In genomic region chr4:10747186-10747585, GRCh38 we compare ENCODE assay signal across 15 cellular contexts.
DNase-seq lines count a peak whose midpoint lies in the region; ATAC-seq, FAIRE-seq and TF ChIP-seq lines count a peak whose summit lies in the region.
"Had no signal": no experiment of that assay in that cellular context is flagged by ENCODE, and none has a peak within 500 bp of the region (broad histone marks: within the 10 kb centered on the region; RNA-seq: fewer than 3 reads in every experiment).

No MANE protein-coding gene starts in this region.

- peak; percentile 23 for DNase-seq in GM10248 (ENCODE audit: extremely low spot score)
- no peak for DNase-seq in central memory CD4-positive, alpha-beta T cell
- DNase-seq in endodermal cell: no peak
- DNase-seq in RCC 7860 (ENCODE audit: low spot score): no peak
- no peak for DNase-seq in activated CD4-positive, alpha-beta T cell treated with anti-CD3 and anti-CD28 coated beads, Interleukin-2, amount 10 ng/mL, durations not matched to agents 7 days and 5 days
- DNase-seq: activated CD4-positive, alpha-beta memory T cell treated with anti-CD3 and anti-CD28 coated beads, Interleukin-2, amount 10 ng/mL, durations not matched to agents 7 days and 5 days; activated naive CD8-positive, alpha-beta T cell treated with anti-CD3 and anti-CD28 coated beads, Interleukin-2, amount 10 ng/mL, durations not matched to agents 7 days and 5 days; DND-41; NCI-H1417; stimulated activated CD4-positive, alpha-beta T cell treated with anti-CD3 and anti-CD28 coated beads, Interleukin-2, amount 100 ng/mL, for 24 hours; T-cell had no signal

- CTCF ChIA-PET in GM10248 (lab: Yijun Ruan, JAX): interaction anchor here (0.6 to 2.8 kb wide), 3 partner anchors 11 to 15 kb away, joined by 3 to 14 read pairs (median 3); no protein-coding TSS in a partner anchor
- CTCF ChIA-PET in activated CD4-positive, alpha-beta T cell treated with anti-CD3 and anti-CD28 coated beads, Interleukin-2, amount 10 ng/mL, durations not matched to agents 7 days and 5 days (lab: Charles Lee): no interaction called here

- no peak for FAIRE-seq in RCC 7860 (lab: Jason Lieb, UNC)
- FAIRE-seq: frontal cortex had no signal

- H3K27ac Mint-ChIP-seq in endodermal cell: no peak overlapping the region
- H3K27ac Mint-ChIP-seq in activated CD4-positive, alpha-beta T cell treated with anti-CD3 and anti-CD28 coated beads, Interleukin-2, amount 10 ng/mL, durations not matched to agents 7 days and 5 days: no peak overlapping the region
- H3K27ac Mint-ChIP-seq: activated CD4-positive, alpha-beta memory T cell treated with anti-CD3 and anti-CD28 coated beads, Interleukin-2, amount 10 ng/mL, durations not matched to agents 7 days and 5 days; activated naive CD8-positive, alpha-beta T cell treated with anti-CD3 and anti-CD28 coated beads, Interleukin-2, amount 10 ng/mL, durations not matched to agents 7 days and 5 days; T-cell had no signal

- POLR2A ChIA-PET in GM10248 (lab: Yijun Ruan, JAX): no interaction called here
- POLR2A ChIA-PET in activated CD4-positive, alpha-beta T cell treated with anti-CD3 and anti-CD28 coated beads, Interleukin-2, amount 10 ng/mL, durations not matched to agents 7 days and 5 days (lab: Charles Lee): no interaction called here

- no peaks in the 10 kb centered on the region for H3K9me3 Mint-ChIP-seq in endodermal cell
- peaks cover 3% of the 10 kb centered on the region for H3K9me3 Mint-ChIP-seq in activated CD4-positive, alpha-beta T cell treated with anti-CD3 and anti-CD28 coated beads, Interleukin-2, amount 10 ng/mL, durations not matched to agents 7 days and 5 days
- H3K9me3 Mint-ChIP-seq: activated CD4-positive, alpha-beta memory T cell treated with anti-CD3 and anti-CD28 coated beads, Interleukin-2, amount 10 ng/mL, durations not matched to agents 7 days and 5 days; T-cell had no signal

- no peaks in the 10 kb centered on the region for H3K27me3 Mint-ChIP-seq in endodermal cell (ENCODE audit: insufficient read depth)
- no peaks in the 10 kb centered on the region for H3K27me3 Mint-ChIP-seq in activated CD4-positive, alpha-beta T cell treated with anti-CD3 and anti-CD28 coated beads, Interleukin-2, amount 10 ng/mL, durations not matched to agents 7 days and 5 days
- H3K27me3 Mint-ChIP-seq: activated naive CD8-positive, alpha-beta T cell treated with anti-CD3 and anti-CD28 coated beads, Interleukin-2, amount 10 ng/mL, durations not matched to agents 7 days and 5 days had no signal

- H3K27me3 ChIP-seq in endodermal cell (ENCODE audit: control insufficient read depth, insufficient read depth, low read length, poor library complexity, severe bottlenecking): no peaks in the 10 kb centered on the region

- no peak overlapping the region for H3K27ac ChIP-seq in endodermal cell (ENCODE audit: low read depth, low read length)

- TF ChIP-seq CTCF in GM10248 (IDR thresholded peaks at IDR 0.05; ENCODE audit: control extremely low read depth, extremely low read depth, low read depth, missing control alignments): no peak
- TF ChIP-seq CTCF in endodermal cell (conservative IDR thresholded peaks at IDR 0.05): no peak

- no peaks in the 10 kb centered on the region for H3K36me3 Mint-ChIP-seq in endodermal cell (ENCODE audit: low read depth)
- H3K36me3 Mint-ChIP-seq in activated CD4-positive, alpha-beta T cell treated with anti-CD3 and anti-CD28 coated beads, Interleukin-2, amount 10 ng/mL, durations not matched to agents 7 days and 5 days (ENCODE audit: low read depth): no peaks in the 10 kb centered on the region
- H3K36me3 Mint-ChIP-seq: activated naive CD8-positive, alpha-beta T cell treated with anti-CD3 and anti-CD28 coated beads, Interleukin-2, amount 10 ng/mL, durations not matched to agents 7 days and 5 days; T-cell had no signal

- ATAC-seq in GM19324 (IDR thresholded peaks at IDR 0.05; ENCODE audit: low FRiP score, unreplicated experiment) (peak; percentile 63), HG02763 (IDR thresholded peaks at IDR 0.05; ENCODE audit: unreplicated experiment) (peak; percentile 51), HG03520 (IDR thresholded peaks at IDR 0.05; ENCODE audit: unreplicated experiment) (peak; percentile 30)
- ATAC-seq: T-cell had no signal

- WGBS in endodermal cell (ENCODE audit: insufficient coverage in 1 of 2, insufficient read length in 1 of 2), 2 experiments: 86 to 92% methylated on average over 1 to 5 of the region's 5 CpGs

- H3K4me3 Mint-ChIP-seq in endodermal cell: no peak overlapping the region
- no peak overlapping the region for H3K4me3 Mint-ChIP-seq in activated CD4-positive, alpha-beta T cell treated with anti-CD3 and anti-CD28 coated beads, Interleukin-2, amount 10 ng/mL, durations not matched to agents 7 days and 5 days
- H3K4me3 Mint-ChIP-seq: activated CD4-positive, alpha-beta memory T cell treated with anti-CD3 and anti-CD28 coated beads, Interleukin-2, amount 10 ng/mL, durations not matched to agents 7 days and 5 days; activated naive CD8-positive, alpha-beta T cell treated with anti-CD3 and anti-CD28 coated beads, Interleukin-2, amount 10 ng/mL, durations not matched to agents 7 days and 5 days; T-cell had no signal

- no peak overlapping the region for H3K4me3 ChIP-seq in endodermal cell (ENCODE audit: low read length)

- H3K36me3 ChIP-seq in endodermal cell (ENCODE audit: control insufficient read depth, insufficient read depth, low read length): no peaks in the 10 kb centered on the region

- H3K4me1 ChIP-seq in endodermal cell (ENCODE audit: control insufficient read depth, insufficient read depth, low read length): no peaks in the 10 kb centered on the region

- peaks cover 2% of the 10 kb centered on the region for H3K4me1 Mint-ChIP-seq in endodermal cell
- no peaks in the 10 kb centered on the region for H3K4me1 Mint-ChIP-seq in activated CD4-positive, alpha-beta T cell treated with anti-CD3 and anti-CD28 coated beads, Interleukin-2, amount 10 ng/mL, durations not matched to agents 7 days and 5 days
- H3K4me1 Mint-ChIP-seq: activated CD4-positive, alpha-beta memory T cell treated with anti-CD3 and anti-CD28 coated beads, Interleukin-2, amount 10 ng/mL, durations not matched to agents 7 days and 5 days; activated naive CD8-positive, alpha-beta T cell treated with anti-CD3 and anti-CD28 coated beads, Interleukin-2, amount 10 ng/mL, durations not matched to agents 7 days and 5 days; T-cell had no signal

- H3K9ac ChIP-seq in endodermal cell (ENCODE audit: extremely low read depth, low read length, poor library complexity, severe bottlenecking): no peak overlapping the region

- H3K9me3 ChIP-seq in endodermal cell (ENCODE audit: control insufficient read depth, low read length): no peaks in the 10 kb centered on the region
